ENCODE assay signal across 8 cellular contexts in genomic region chr12:121033625-121034349, GRCh38. TPM values are rescaled to one million over a fixed set of nuclear protein-coding genes. Genes with fewer than 3 reads are reported as not detected.
DNase-seq lines count a peak whose midpoint lies in the region; ATAC-seq, FAIRE-seq and TF ChIP-seq lines count a peak whose summit lies in the region.

No MANE protein-coding gene starts in this region.

- peaks cover 37% of the 10 kb centered on the region for H3K36me3 Mint-ChIP-seq in T-helper 1 cell treated with Interleukin-12 subunit alpha and Interleukin-12 subunit beta and Interleukin-4 antibody, amounts not matched to agents 30 μg/mL and 1 μg/mL, for 36 hours (ENCODE audit: low read depth)

- no peaks in the 10 kb centered on the region for H3K36me3 ChIP-seq in testis (ENCODE audit: low read depth, missing control alignments)

- H3K9me3 Mint-ChIP-seq in T-helper 1 cell treated with Interleukin-12 subunit alpha and Interleukin-12 subunit beta and Interleukin-4 antibody, amounts not matched to agents 30 μg/mL and 1 μg/mL, for 36 hours, result peaks cover 5% of the 10 kb centered on the region

- peaks cover 48% of the 10 kb centered on the region for H3K4me1 Mint-ChIP-seq in T-helper 1 cell treated with Interleukin-12 subunit alpha and Interleukin-12 subunit beta and Interleukin-4 antibody, amounts not matched to agents 30 μg/mL and 1 μg/mL, for 36 hours (ENCODE audit: low read depth)

- DNase-seq in GM18507 (ENCODE audit: extremely low spot score, insufficient read length, low read depth), result no peak
- peak; percentile 67 for DNase-seq in astrocyte of the hippocampus (ENCODE audit: low read depth, low spot score)
- DNase-seq in stimulated activated CD4-positive, alpha-beta T cell treated with anti-CD3 and anti-CD28 coated beads, Interleukin-12 subunit alpha, Interleukin-12 subunit beta, amount 100 ng/mL, for 4 hours, result peak; percentile 32
- DNase-seq in testis, result no peak
- DNase-seq in NCI-H2107 treated with DMSO at 0.1 percent for 48 hours (lab: John Stamatoyannopoulos, UW; ENCODE audit: unreplicated experiment), result no peak
- no peak for DNase-seq in 8988T

- H3K27ac ChIP-seq in testis, result no peak overlapping the region

- intact Hi-C loops in testis (cut with DNase I; ENCODE audit: low total_unique reads), result no loop called here

- no peak for TF ChIP-seq CTCF in testis (IDR thresholded peaks at IDR 0.05)

- 91 to 93% methylated on average over 5 to 10 of the region's 10 CpGs for WGBS in testis, 2 donors

- FAIRE-seq in GM18507 (lab: Jason Lieb, UNC), result peak; percentile 60

- no peaks in the 10 kb centered on the region for H3K27me3 Mint-ChIP-seq in T-helper 1 cell treated with Interleukin-12 subunit alpha and Interleukin-12 subunit beta and Interleukin-4 antibody, amounts not matched to agents 30 μg/mL and 1 μg/mL, for 36 hours (ENCODE audit: low read depth)

- H3K4me3 ChIP-seq in testis, result no peak overlapping the region

- ATAC-seq in GM21786 (IDR thresholded peaks at IDR 0.05; ENCODE audit: unreplicated experiment), result no peak

- H3K27me3 ChIP-seq in testis, result no peaks in the 10 kb centered on the region

- no peaks in the 10 kb centered on the region for H3K9me3 ChIP-seq in testis

- no peak overlapping the region for H3K4me3 Mint-ChIP-seq in T-helper 1 cell treated with Interleukin-12 subunit alpha and Interleukin-12 subunit beta and Interleukin-4 antibody, amounts not matched to agents 30 μg/mL and 1 μg/mL, for 36 hours

- no peaks in the 10 kb centered on the region for H3K4me1 ChIP-seq in testis

- peak overlapping the region; percentile 66 for H3K27ac Mint-ChIP-seq in T-helper 1 cell treated with Interleukin-12 subunit alpha and Interleukin-12 subunit beta and Interleukin-4 antibody, amounts not matched to agents 30 μg/mL and 1 μg/mL, for 36 hours

- no peak for TF ChIP-seq POLR2A in testis (IDR thresholded peaks at IDR 0.05)

RNA-seq across cellular contexts. Expression of gene OASL, which starts 5.3 kb away (rescaled TPM):
- total RNA-seq in testis, result 1 to 10 TPM in 1 of 2 donors, under 1 TPM in 1; 0.74 to 1.8 TPM
- polyA plus RNA-seq in testis (ENCODE audit: insufficient read depth, low read depth, low replicate concordance), result 2.8 TPM

RNA-seq across cellular contexts. Expression of gene C12orf43, which starts 17.5 kb away (rescaled TPM):
- total RNA-seq in testis, result 10 to 100 TPM; 14.3 to 16.5 TPM
- 15.9 TPM for polyA plus RNA-seq in testis (ENCODE audit: insufficient read depth, low read depth, low replicate concordance)

RNA-seq across cellular contexts. Expression of gene HNF1A, which starts 55.4 kb away (rescaled TPM):
- under 1 TPM; 0.79 to 0.81 TPM for total RNA-seq in testis
- polyA plus RNA-seq in testis (ENCODE audit: insufficient read depth, low read depth, low replicate concordance), result 0.70 TPM

Comparison
In these comparisons a context has a peak if more than half of its experiments do, and no peak if none do; other contexts are left out.
1. DNase-seq: peak in astrocyte of the hippocampus (single experiment) and stimulated activated CD4-positive, alpha-beta T cell treated with anti-CD3 and anti-CD28 coated beads, Interleukin-12 subunit alpha, Interleukin-12 subunit beta, amount 100 ng/mL, for 4 hours (single experiment); none in GM18507 (single experiment), testis (single experiment), NCI-H2107 treated with DMSO at 0.1 percent for 48 hours (single experiment) and 8988T (single experiment).